8 cellular contexts compared by ENCODE assay signal in genomic region chr10:45418859-45419672, GRCh38. TPM values are rescaled to one million over a fixed set of nuclear protein-coding genes. Genes with fewer than 3 reads are reported as not detected.
DNase-seq lines count a peak whose midpoint lies in the region; ATAC-seq and TF ChIP-seq lines count a peak whose summit lies in the region.

No MANE protein-coding gene starts in this region.

- no peaks in the 10 kb centered on the region for H3K27me3 ChIP-seq in DOHH2 (ENCODE audit: control insufficient read depth, low read length)
- H3K27me3 ChIP-seq in thoracic aorta (replicated peaks; ENCODE audit: insufficient read depth) = no peaks in the 10 kb centered on the region

- H3K36me3 ChIP-seq in DOHH2 (ENCODE audit: control insufficient read depth, low read length) = peaks cover 89% of the 10 kb centered on the region
- no peaks in the 10 kb centered on the region for H3K36me3 ChIP-seq in thoracic aorta

- H3K27ac Mint-ChIP-seq in nephron = peak overlapping the region; percentile 95 to 97 (median 96)

- ATAC-seq in GM21528 (IDR thresholded peaks at IDR 0.05; ENCODE audit: low FRiP score, unreplicated experiment) (peak; percentile 54), thoracic aorta (ENCODE audit: insufficient number of reproducible peaks, low FRiP score, low read depth) (peak; percentile 38)

- peaks cover 60% of the 10 kb centered on the region for H3K79me2 ChIP-seq in DOHH2 (ENCODE audit: control insufficient read depth, low read length)

- H3F3A ChIP-seq in DOHH2 (ENCODE audit: control insufficient read depth, insufficient read depth) = no peaks in the 10 kb centered on the region; the same call in 1 of the 2 replicates

- H3K27me3 Mint-ChIP-seq in nephron (ENCODE audit: low read depth) = peaks cover 2% of the 10 kb centered on the region

- peaks cover 52% of the 10 kb centered on the region for H3K4me1 ChIP-seq in DOHH2 (ENCODE audit: control insufficient read depth, low read length)
- peaks cover 10 to 23% of the 10 kb centered on the region in 2 donors for H3K4me1 ChIP-seq in thoracic aorta (ENCODE audit: control insufficient read depth in 1 of 2, low read depth in 2 of 2)

- H3K4me3 ChIP-seq in DOHH2 (ENCODE audit: low read length) (no peak overlapping the region), fibroblast of the aortic adventitia (ENCODE audit: low read depth, low read length) (peak overlapping the region; percentile 56), thoracic aorta (peak overlapping the region; percentile 75)

- peak overlapping the region; percentile 42 for H3K4me2 ChIP-seq in DOHH2 (ENCODE audit: low read length)

- H3K9me3 ChIP-seq in DOHH2 (ENCODE audit: control insufficient read depth, insufficient read depth, low read length) = no peaks in the 10 kb centered on the region
- H3K9me3 ChIP-seq in thoracic aorta = no peaks in the 10 kb centered on the region

- H3K9me2 ChIP-seq in DOHH2 (replicated peaks; ENCODE audit: control insufficient read depth, low read length) = no peaks in the 10 kb centered on the region

- peak overlapping the region; percentile 41; the same call in 1 of the 2 replicates for H3K27ac ChIP-seq in DOHH2 (ENCODE audit: low read depth, low read length)
- H3K27ac ChIP-seq in thoracic aorta = peak overlapping the region; percentile 59 to 63

- peaks cover 24% of the 10 kb centered on the region for H3K4me1 Mint-ChIP-seq in nephron

- DNase-seq in M059J (ENCODE audit: low read depth) = peak; percentile 26
- peak; percentile 41 for DNase-seq in activated T-helper 1 cell treated with Interleukin-2 at 50 U/mL for 16 hours (ENCODE audit: low read depth)
- DNase-seq in fibroblast of the aortic adventitia (ENCODE audit: low read depth) = peak; percentile 10
- DNase-seq in thoracic aorta (ENCODE audit: low spot score) = no peak
- no peak for DNase-seq in SKM-1 (lab: John Stamatoyannopoulos, UW; ENCODE audit: unreplicated experiment)

- H3K36me3 Mint-ChIP-seq in nephron (ENCODE audit: low read depth) = no peaks in the 10 kb centered on the region

- TF ChIP-seq CTCF in DOHH2 (IDR thresholded peaks at IDR 0.05; ENCODE audit: low read depth, low read length, poor library complexity, severe bottlenecking) (no peak), fibroblast of the aortic adventitia (IDR thresholded peaks at IDR 0.05; ENCODE audit: insufficient read depth, low read length) (no peak), nephron (IDR thresholded peaks at IDR 0.05; ENCODE audit: unreplicated experiment in 3 of 3) (no peak), thoracic aorta (IDR thresholded peaks at IDR 0.05) (no peak)

- 0 out of 2 replicates have a peak, but pooled peaks cover 5% of the 10 kb centered on the region for H4K20me1 ChIP-seq in DOHH2 (ENCODE audit: control insufficient read depth, insufficient read depth, low read depth, low read length)

- H3K9me3 Mint-ChIP-seq in nephron = no peaks in the 10 kb centered on the region

- peak overlapping the region; percentile 91 to 98 (median 93) for H3K4me3 Mint-ChIP-seq in nephron

RNA-seq across cellular contexts. Expression of gene ALOX5, which starts 45.0 kb away (rescaled TPM):
- not detected in 2 replicates for total RNA-seq in M059J (2014; rRNA removed; shearing (Covaris generic))
- total RNA-seq in fibroblast of the aortic adventitia (ENCODE audit: low replicate concordance) (not detected in 2 replicates), thoracic aorta (10 to 100 TPM; 64.1 to 69.7 TPM)

Comparison
In these comparisons a context has a peak if more than half of its experiments do, and no peak if none do; other contexts are left out.
1. DNase-seq: peak in M059J (single experiment), activated T-helper 1 cell treated with Interleukin-2 at 50 U/mL for 16 hours (single experiment) and fibroblast of the aortic adventitia (single experiment); none in thoracic aorta (single experiment) and SKM-1 (single experiment).
2. RNA of gene ALOX5, which starts 45.0 kb away (total RNA-seq): 64.1 to 69.7 TPM in thoracic aorta; not detected in M059J and not detected in fibroblast of the aortic adventitia; every median in the first group is over 10 times any median in the second.